In genomic region chr12:53441040-53441833, GRCh38 we compare ENCODE assay signal across 8 cellular contexts. TPM values are rescaled to one million over a fixed set of nuclear protein-coding genes. Genes with fewer than 3 reads are reported as not detected.
DNase-seq lines count a peak whose midpoint lies in the region; ATAC-seq and TF ChIP-seq lines count a peak whose summit lies in the region.

Gene PRR13 (plus strand): TSS chr12:53441734. CDS start chr12:53442715, 981 bp downstream.

- peak within 1 kb of the TSS; percentile 97 for H3K27ac ChIP-seq in GM23338 (ENCODE audit: low read depth)
- peak within 1 kb of the TSS; percentile 92 for H3K27ac ChIP-seq in naive thymus-derived CD4-positive, alpha-beta T cell (ENCODE audit: low read depth, low read length)

- peaks cover 21% of the 10 kb centered on the region for H3K36me3 ChIP-seq in GM23338 (ENCODE audit: insufficient read depth)
- H3K36me3 ChIP-seq in naive thymus-derived CD4-positive, alpha-beta T cell (ENCODE audit: control insufficient read depth in 2 of 3, insufficient read depth in 3 of 3, low read length in 3 of 3): peaks cover 0 to 27% (median 6%) of the 10 kb centered on the region in 3 experiments

- peaks cover 31% of the 10 kb centered on the region for H3K36me3 Mint-ChIP-seq in GM23338 (ENCODE audit: low read depth)
- peaks cover 0 to 27% (median 15%) of the 10 kb centered on the region in 5 donors for H3K36me3 Mint-ChIP-seq in naive thymus-derived CD4-positive, alpha-beta T cell
- peaks cover 29 to 31% of the 10 kb centered on the region in 2 donors for H3K36me3 Mint-ChIP-seq in stimulated activated naive B cell treated with anti-CD40 and anti-IgM and Interleukin-4, amounts not matched to agents 10 μg/mL and 1 μg/mL and 100 μg/mL, for 72 hours

- H3F3A ChIP-seq in GM23338 (replicated peaks; ENCODE audit: low read depth): peaks cover 16% of the 10 kb centered on the region; the same call in 1 of the 2 replicates

- no peak for TF ChIP-seq CTCF in GM23338 (conservative IDR thresholded peaks at IDR 0.05; ENCODE audit: low read depth in 2 of 2)

- H3K4me3 Mint-ChIP-seq in GM23338: peak within 1 kb of the TSS; percentile 90
- H3K4me3 Mint-ChIP-seq in naive thymus-derived CD4-positive, alpha-beta T cell: peak within 1 kb of the TSS; percentile 89 to 99 (median 96)
- peak within 1 kb of the TSS; percentile 89 to 91 for H3K4me3 Mint-ChIP-seq in stimulated activated naive B cell treated with anti-CD40 and anti-IgM and Interleukin-4, amounts not matched to agents 10 μg/mL and 1 μg/mL and 100 μg/mL, for 72 hours

- H3K79me2 ChIP-seq in GM23338 (replicated peaks; ENCODE audit: insufficient read depth): peaks cover 33% of the 10 kb centered on the region

- H3K27me3 ChIP-seq in GM23338 (ENCODE audit: insufficient read depth): no peaks in the 10 kb centered on the region
- H3K27me3 ChIP-seq in naive thymus-derived CD4-positive, alpha-beta T cell (ENCODE audit: control insufficient read depth in 2 of 2, insufficient read depth in 2 of 2, low read length in 2 of 2): no peaks in the 10 kb centered on the region

- no peaks in the 10 kb centered on the region; the same call in 2 of the 3 replicates for H3K9me3 Mint-ChIP-seq in GM23338
- no peaks in the 10 kb centered on the region for H3K9me3 Mint-ChIP-seq in naive thymus-derived CD4-positive, alpha-beta T cell
- H3K9me3 Mint-ChIP-seq in stimulated activated naive B cell treated with anti-CD40 and anti-IgM and Interleukin-4, amounts not matched to agents 10 μg/mL and 1 μg/mL and 100 μg/mL, for 72 hours: no peaks in the 10 kb centered on the region

- ATAC-seq in GM23338: peak; percentile 98
- ATAC-seq in naive thymus-derived CD4-positive, alpha-beta T cell: peak; percentile 99
- ATAC-seq in stimulated activated naive B cell treated with anti-CD40 and anti-IgM and Interleukin-4, amounts not matched to agents 10 μg/mL and 1 μg/mL and 100 μg/mL, for 72 hours (replicated peaks): peak; percentile 97 to 99

- intact Hi-C loops in naive thymus-derived CD4-positive, alpha-beta T cell (cut with micrococcal nuclease): loop anchor here (1.0 to 2.0 kb wide), 12 partner anchors 10 to 434 kb away; partner anchors contain the start of genes SP1 (in 2 of the 2), AAAS (in 1 of the 2), ATF7 (in 1 of the 2) and EIF4B (in 1 of the 2)

- CTCF ChIA-PET in naive thymus-derived CD4-positive, alpha-beta T cell (lab: Charles Lee): interaction anchor here (0.6 to 1.4 kb wide), 3 partner anchors 10 to 96 kb away, joined by 3 to 6 read pairs (median 4); no protein-coding TSS in a partner anchor

- DNase-seq in Daoy (ENCODE audit: low read depth) (peak; percentile 99), GM23338 (ENCODE audit: low spot score) (peak; percentile 100), LHCN-M2 (ENCODE audit: low read depth) (peak; percentile 99), RPMI8226 (peak; percentile 99), fibroblast of gingiva (ENCODE audit: low read depth) (peak; percentile 99)
- peak; percentile 97 to 98 for DNase-seq in activated T-helper 1 cell treated with anti-CD3 and anti-CD28 coated beads, Interleukin-2, amount 50 U/mL, for 16 hours (ENCODE audit: low read depth in 1 of 2, low spot score in 1 of 2)
- DNase-seq in naive thymus-derived CD4-positive, alpha-beta T cell: peak; percentile 90 to 99 (median 96)
- DNase-seq in stimulated activated naive B cell treated with anti-CD40 and anti-IgM and Interleukin-4, amounts not matched to agents 10 μg/mL and 1 μg/mL and 100 μg/mL, for 72 hours: peak; percentile 96

- peaks cover 21% of the 10 kb centered on the region for H3K4me1 Mint-ChIP-seq in GM23338
- H3K4me1 Mint-ChIP-seq in naive thymus-derived CD4-positive, alpha-beta T cell: peaks cover 30 to 52% (median 43%) of the 10 kb centered on the region in 7 donors
- H3K4me1 Mint-ChIP-seq in stimulated activated naive B cell treated with anti-CD40 and anti-IgM and Interleukin-4, amounts not matched to agents 10 μg/mL and 1 μg/mL and 100 μg/mL, for 72 hours: peaks cover 22 to 41% of the 10 kb centered on the region in 2 donors

- H3K4me1 ChIP-seq in GM23338 (ENCODE audit: insufficient read depth): peaks cover 28% of the 10 kb centered on the region
- peaks cover 18 to 24% of the 10 kb centered on the region in 2 donors for H3K4me1 ChIP-seq in naive thymus-derived CD4-positive, alpha-beta T cell (ENCODE audit: control insufficient read depth in 2 of 2, insufficient read depth in 2 of 2, low read length in 2 of 2)

- H3K27ac Mint-ChIP-seq in GM23338: peak within 1 kb of the TSS; percentile 96
- H3K27ac Mint-ChIP-seq in naive thymus-derived CD4-positive, alpha-beta T cell: peak within 1 kb of the TSS; percentile 91 to 97 (median 97)
- H3K27ac Mint-ChIP-seq in stimulated activated naive B cell treated with anti-CD40 and anti-IgM and Interleukin-4, amounts not matched to agents 10 μg/mL and 1 μg/mL and 100 μg/mL, for 72 hours: peak within 1 kb of the TSS; percentile 94

- peaks cover 11% of the 10 kb centered on the region for H4K20me1 ChIP-seq in GM23338 (replicated peaks; ENCODE audit: insufficient read depth)

- POLR2A ChIA-PET in naive thymus-derived CD4-positive, alpha-beta T cell (lab: Charles Lee): interaction anchor here (0.7 to 2.7 kb wide), 19 partner anchors 9 to 173 kb away, joined by 3 to 15 read pairs (median 4); partner anchors contain the start of genes ESPL1, MAP3K12, PFDN5 and SP1

- H3K27me3 Mint-ChIP-seq in GM23338 (ENCODE audit: insufficient read depth, low read depth, poor library complexity): peaks cover 10% of the 10 kb centered on the region
- H3K27me3 Mint-ChIP-seq in naive thymus-derived CD4-positive, alpha-beta T cell: no peaks in the 10 kb centered on the region
- H3K27me3 Mint-ChIP-seq in stimulated activated naive B cell treated with anti-CD40 and anti-IgM and Interleukin-4, amounts not matched to agents 10 μg/mL and 1 μg/mL and 100 μg/mL, for 72 hours: no peaks in the 10 kb centered on the region

- peak within 1 kb of the TSS; percentile 82 for H3K4me2 ChIP-seq in GM23338

- H3K9me3 ChIP-seq in naive thymus-derived CD4-positive, alpha-beta T cell (ENCODE audit: control insufficient read depth in 2 of 3, low read length in 3 of 3): no peaks in the 10 kb centered on the region

- peak within 1 kb of the TSS; percentile 73 for H3K4me3 ChIP-seq in GM23338
- H3K4me3 ChIP-seq in naive thymus-derived CD4-positive, alpha-beta T cell (ENCODE audit: low read length): peak within 1 kb of the TSS; percentile 93

- no peaks in the 10 kb centered on the region for H3K9me2 ChIP-seq in GM23338 (ENCODE audit: insufficient read depth)

- peak within 1 kb of the TSS; percentile 83 for H2AFZ ChIP-seq in GM23338

RNA-seq across cellular contexts. Expression of gene PRR13, which starts in this region (rescaled TPM):
- 60.9 and 85.2 TPM in 2 replicates for total RNA-seq in Daoy (2014; rRNA removed; shearing (Covaris generic))
- 70.5 and 120 TPM in 2 replicates for total RNA-seq in GM23338 (2014; rRNA removed; shearing (Covaris generic))
- 302 and 303 TPM in 2 replicates for polyA plus RNA-seq in GM23338 (2016; fragmentation: Nextera tagmentation; extraction: Ambion mirVana)
- total RNA-seq in LHCN-M2 (2014; rRNA removed): 89.5 and 92.8 TPM in 2 replicates
- polyA plus RNA-seq in LHCN-M2 (2012): 244 TPM
- total RNA-seq in naive thymus-derived CD4-positive, alpha-beta T cell: 100 to 1,000 TPM; 147 to 215 (median 201) TPM
- 100 to 1,000 TPM; 493 to 529 TPM for polyA plus RNA-seq in naive thymus-derived CD4-positive, alpha-beta T cell

Comparison
In these comparisons a context has a peak if more than half of its experiments do, and no peak if none do; other contexts are left out.
1. Peak in every context shown above with its lines: DNase-seq, ATAC-seq, H3K4me3 ChIP-seq and H3K27ac ChIP-seq.